Comparison of ENCODE assay signal across 28 cellular contexts in genomic region chr18:39761273-39761672, GRCh38.
"Had no signal": no experiment of that assay in that cellular context is flagged by ENCODE, and none has a peak within 500 bp of the region (broad histone marks: within the 10 kb centered on the region; RNA-seq: fewer than 3 reads in every experiment).

No MANE protein-coding gene starts in this region.

- H3K27me3 ChIP-seq: adrenal gland, body of pancreas, MG63, Peyer's patch had no signal

- H3K4me1 ChIP-seq: adrenal gland, body of pancreas, Peyer's patch had no signal

- ATAC-seq: activated CD8-positive, alpha-beta T cell treated with anti-CD3 and anti-CD28 coated beads, Interleukin-2, amount 10 ng/mL, durations not matched to agents 7 days and 5 days; activated naive CD4-positive, alpha-beta T cell treated with anti-CD3 and anti-CD28 coated beads, Interleukin-2, amount 50 U/mL, for 72 hours; body of pancreas; PC-3 had no signal

- H3K36me3 ChIP-seq: adrenal gland, MG63, Peyer's patch, WERI-Rb-1 had no signal

- H3K4me3 ChIP-seq: adrenal gland, body of pancreas, MG63, Peyer's patch had no signal

- DNase-seq: activated CD4-positive, alpha-beta T cell treated with anti-CD3 and anti-CD28 coated beads for 1 hour; activated CD4-positive, alpha-beta T cell treated with anti-CD3 and anti-CD28 coated beads for 48 hours; activated CD4-positive, alpha-beta T cell treated with anti-CD3 and anti-CD28 coated beads, Interleukin-2, amount 50 U/mL, for 48 hours; activated CD4-positive, CD25-positive, alpha-beta regulatory T cell; activated CD8-positive, alpha-beta T cell treated with anti-CD3 and anti-CD28 coated beads, Interleukin-2, amount 10 ng/mL, durations not matched to agents 7 days and 5 days; activated gamma-delta T cell treated with Interleukin-2 at 50 U/mL for 16 hours; activated naive CD4-positive, alpha-beta T cell treated with anti-CD3 and anti-CD28 coated beads for 36 hours; activated T-cell treated with anti-CD3 and anti-CD28 coated beads, Interleukin-2, amount 50 U/mL, for 24 hours; adrenal gland; body of pancreas; central memory CD4-positive, alpha-beta T cell; Karpas-422; KBM-7; MG63; NCI-H1048; NCI-H1105 treated with DMSO at 0.1 percent for 48 hours; NCI-H1436; NCI-H1694; NCI-H1930; NCI-H345; NCI-H524 treated with DMSO at 0.1 percent for 48 hours; PC-3; Peyer's patch; RPMI8226; SHP77 treated with DMSO at 0.1 percent for 48 hours; T1000; WERI-Rb-1 had no signal

- H3K27ac ChIP-seq: adrenal gland, body of pancreas, Peyer's patch, WERI-Rb-1 had no signal

- H3K9me3 ChIP-seq: adrenal gland, body of pancreas, MG63, Peyer's patch had no signal
